In the genomic region with DNA sequence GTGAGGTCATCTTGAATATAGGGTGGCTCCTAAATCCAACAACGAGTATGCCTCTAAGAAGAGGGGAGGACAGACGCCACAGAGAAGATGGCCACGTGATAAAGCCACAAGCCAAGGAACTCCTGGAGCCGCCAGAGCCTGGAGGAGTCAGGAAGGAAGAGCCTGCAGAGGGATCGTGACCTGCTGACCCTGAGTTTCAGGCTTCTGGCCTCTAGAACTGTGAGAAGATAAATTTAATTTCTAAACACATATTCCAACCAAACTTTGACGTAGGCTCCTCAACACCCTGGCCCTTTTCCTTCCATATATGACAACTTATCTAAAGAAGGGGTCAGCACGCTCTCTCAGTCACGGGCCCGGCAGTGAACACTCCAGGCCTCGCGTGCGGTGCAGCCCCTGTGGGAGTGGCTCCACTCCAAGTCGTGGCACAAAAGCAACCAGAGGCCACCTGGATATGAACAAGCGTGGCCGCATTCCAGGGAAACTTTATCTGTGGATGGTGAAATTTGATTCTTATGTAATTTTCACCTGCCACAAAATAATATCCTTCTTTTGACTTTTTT, we compare ENCODE assay signal across 22 cellular contexts.
"Had no signal": no experiment of that assay in that cellular context is flagged by ENCODE, and none has a peak within 500 bp of the region (broad histone marks: within the 10 kb centered on the region; RNA-seq: fewer than 3 reads in every experiment).

No MANE protein-coding gene starts in this region.

- H3K9me3 ChIP-seq: esophagus muscularis mucosa, gastroesophageal sphincter, left ventricle myocardium inferior, pancreas, prostate gland, spleen, testis, tibial nerve, upper lobe of right lung had no signal

- DNase-seq: effector memory CD8-positive, alpha-beta T cell; glutamatergic neuron; immature natural killer cell; left ventricle myocardium inferior; mesendoderm; naive thymus-derived CD4-positive, alpha-beta T cell; nucleus accumbens; pancreas; spleen; stimulated activated CD4-positive, alpha-beta T cell treated with anti-CD3 and anti-CD28 coated beads, Interleukin-15, amount 100 ng/mL, for 24 hours; stimulated activated CD4-positive, alpha-beta T cell treated with anti-CD3 and anti-CD28 coated beads, Interleukin-1b, Interleukin-23, amount 100 ng/mL, for 48 hours; stimulated activated CD4-positive, alpha-beta T cell treated with anti-CD3 and anti-CD28 coated beads, Interleukin-4, amount 100 ng/mL, for 24 hours; testis; upper lobe of right lung had no signal

- H3K4me1 ChIP-seq: prostate gland, upper lobe of right lung had no signal

- H3K4me3 ChIP-seq: esophagus muscularis mucosa, gastroesophageal sphincter, left ventricle myocardium inferior, pancreas, prostate gland, spleen, testis, tibial nerve, upper lobe of right lung had no signal

- H3K36me3 ChIP-seq: esophagus muscularis mucosa, gastroesophageal sphincter, left ventricle myocardium inferior, pancreas, prostate gland, spleen, tibial nerve, upper lobe of right lung had no signal

- H3K27me3 ChIP-seq: pancreas, testis, tibial nerve had no signal

- FAIRE-seq: keratinocyte, pancreas had no signal

- H3K27ac ChIP-seq: epithelial cell of prostate, esophagus muscularis mucosa, gastroesophageal sphincter, left ventricle myocardium inferior, pancreas, prostate gland, spleen, testis, tibial nerve, upper lobe of right lung had no signal

- ATAC-seq: effector memory CD8-positive, alpha-beta T cell; gastroesophageal sphincter; naive thymus-derived CD4-positive, alpha-beta T cell; pancreas; sciatic nerve; stimulated activated memory B cell treated with anti-CD40 and anti-IgM and Interleukin-4, amounts not matched to agents 10 μg/mL and 1 μg/mL and 100 μg/mL, for 72 hours; upper lobe of right lung had no signal
